In the genomic region with DNA sequence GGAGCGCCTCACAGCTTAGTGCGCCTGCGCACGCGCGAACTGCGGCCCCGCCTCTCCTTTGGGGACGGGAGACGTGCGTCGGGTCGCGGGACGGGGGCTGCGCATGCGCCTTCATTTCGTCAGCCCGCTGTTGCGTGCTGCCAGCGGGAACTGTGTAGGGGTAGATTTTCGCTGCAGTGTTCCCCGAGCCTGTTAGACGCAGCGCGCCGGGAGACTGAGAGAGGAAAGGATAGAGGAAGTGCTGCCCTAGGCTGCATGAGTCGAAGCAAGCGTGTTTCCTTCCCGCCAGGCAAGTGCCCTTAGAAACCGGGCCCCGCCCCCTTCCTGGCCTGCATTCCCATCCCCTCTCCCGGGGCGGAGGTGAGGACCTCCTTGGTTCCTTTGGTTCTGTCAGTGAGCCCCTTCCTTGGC, we compare ENCODE assay signal across 8 cellular contexts. TPM values are rescaled to one million over a fixed set of nuclear protein-coding genes. Genes with fewer than 3 reads are reported as not detected.
A peak's percentile ranks its signal among the peaks of the same experiment; 100 is the strongest.
DNase-seq lines count a peak whose midpoint lies in the region; ATAC-seq and TF ChIP-seq lines count a peak whose summit lies in the region.

No MANE protein-coding gene starts in this region.

- DNase-seq in NCI-H510A treated with DMSO at 0.1 percent for 48 hours (lab: John Stamatoyannopoulos, UW): peak; percentile 59
- peak; percentile 98 for DNase-seq in activated CD4-positive, alpha-beta T cell treated with anti-CD3 and anti-CD28 coated beads for 36 hours
- DNase-seq in chondrocyte (ENCODE audit: low spot score): peak; percentile 98
- peak; percentile 95 for DNase-seq in kidney tubule cell (ENCODE audit: low spot score)
- DNase-seq in stimulated activated CD4-positive, alpha-beta T cell treated with anti-CD3 and anti-CD28 coated beads, Interleukin-1b, Interleukin-23, amount 100 ng/mL, for 1 hour (ENCODE audit: low read depth in 2 of 2): peak; percentile 88 to 89

- H3K4me1 Mint-ChIP-seq in activated CD4-positive, alpha-beta T cell treated with anti-CD3 and anti-CD28 coated beads for 36 hours: peaks cover 47% of the 10 kb centered on the region
- H3K4me1 Mint-ChIP-seq in chondrocyte (ENCODE audit: low read depth): peaks cover 63% of the 10 kb centered on the region

- H3K36me3 ChIP-seq in BLaER1: peaks cover 6% of the 10 kb centered on the region; the same call in 1 of the 2 replicates

- peaks cover 44% of the 10 kb centered on the region for H3K4me1 ChIP-seq in BLaER1

- CTCF ChIA-PET in activated CD4-positive, alpha-beta T cell treated with anti-CD3 and anti-CD28 coated beads for 36 hours (lab: Charles Lee): interaction anchor here (0.7 to 2.0 kb wide), 5 partner anchors 11 to 392 kb away, joined by 3 to 13 read pairs (median 9); no protein-coding TSS in a partner anchor

- intact Hi-C loops in activated CD4-positive, alpha-beta T cell treated with anti-CD3 and anti-CD28 coated beads for 36 hours (cut with DNase I, micrococcal nuclease): loop anchor here (1.0 to 5.0 kb wide), 6 partner anchors 13 to 1511 kb away; a partner anchor contains a TSS

- peak overlapping the region; percentile 95 for H3K4me2 ChIP-seq in BLaER1

- peak overlapping the region; percentile 85 for H3K4me3 ChIP-seq in BLaER1

- peaks cover 41% of the 10 kb centered on the region for H3K36me3 Mint-ChIP-seq in activated CD4-positive, alpha-beta T cell treated with anti-CD3 and anti-CD28 coated beads for 36 hours (ENCODE audit: low read depth)
- H3K36me3 Mint-ChIP-seq in chondrocyte (ENCODE audit: low read depth): peaks cover 29% of the 10 kb centered on the region

- peak; percentile 86 for ATAC-seq in GM19324 (IDR thresholded peaks at IDR 0.05; ENCODE audit: low FRiP score, unreplicated experiment)
- ATAC-seq in HG03457 (IDR thresholded peaks at IDR 0.05; ENCODE audit: unreplicated experiment): peak; percentile 81
- ATAC-seq in activated CD4-positive, alpha-beta T cell treated with anti-CD3 and anti-CD28 coated beads for 36 hours: peak; percentile 91

- H4K20me1 ChIP-seq in BLaER1: peaks cover 40% of the 10 kb centered on the region

- peak overlapping the region; percentile 97 for H3K27ac Mint-ChIP-seq in activated CD4-positive, alpha-beta T cell treated with anti-CD3 and anti-CD28 coated beads for 36 hours
- peak overlapping the region; percentile 98 for H3K27ac Mint-ChIP-seq in chondrocyte (ENCODE audit: unreplicated experiment)

- H3K9ac ChIP-seq in BLaER1: peak overlapping the region; percentile 81

- peak overlapping the region; percentile 91 for H3K4me3 Mint-ChIP-seq in activated CD4-positive, alpha-beta T cell treated with anti-CD3 and anti-CD28 coated beads for 36 hours
- H3K4me3 Mint-ChIP-seq in chondrocyte (ENCODE audit: unreplicated experiment): peak overlapping the region; percentile 90

- no peaks in the 10 kb centered on the region for H3K9me3 Mint-ChIP-seq in activated CD4-positive, alpha-beta T cell treated with anti-CD3 and anti-CD28 coated beads for 36 hours (ENCODE audit: low read depth)
- H3K9me3 Mint-ChIP-seq in chondrocyte (ENCODE audit: low read depth): no peaks in the 10 kb centered on the region

- no peaks in the 10 kb centered on the region for H3K27me3 ChIP-seq in BLaER1

- TF ChIP-seq CTCF in chondrocyte (IDR thresholded peaks at IDR 0.05): no peak

- H3K27ac ChIP-seq in BLaER1: peak overlapping the region; percentile 82

- POLR2A ChIA-PET in activated CD4-positive, alpha-beta T cell treated with anti-CD3 and anti-CD28 coated beads for 36 hours (lab: Charles Lee): interaction anchor here (0.8 to 1.0 kb wide), 2 partner anchors 12 to 13 kb away, joined by 3 to 5 read pairs; a partner anchor contains a TSS

- no peaks in the 10 kb centered on the region for H3K9me3 ChIP-seq in BLaER1

- no peaks in the 10 kb centered on the region for H3K27me3 Mint-ChIP-seq in activated CD4-positive, alpha-beta T cell treated with anti-CD3 and anti-CD28 coated beads for 36 hours
- H3K27me3 Mint-ChIP-seq in chondrocyte (ENCODE audit: low read depth): no peaks in the 10 kb centered on the region

RNA-seq across cellular contexts. Expression of a gene that starts 12.3 kb away (rescaled TPM):
- total RNA-seq in activated CD4-positive, alpha-beta T cell treated with anti-CD3 and anti-CD28 coated beads for 36 hours: 1 to 10 TPM; 1.9 to 3.9 TPM
- 228 to 346 TPM (median 340 TPM) in 3 replicates for total RNA-seq in chondrocyte

RNA-seq across cellular contexts. Expression of a gene that starts 12.3 kb away (rescaled TPM):
- total RNA-seq in activated CD4-positive, alpha-beta T cell treated with anti-CD3 and anti-CD28 coated beads for 36 hours: 10 to 100 TPM; 12.8 to 17.3 TPM
- total RNA-seq in chondrocyte: 133 to 154 TPM (median 134 TPM) in 3 replicates

Comparison
In these comparisons a context has a peak if more than half of its experiments do, and no peak if none do; other contexts are left out.
1. Peak in every context shown above with its lines: DNase-seq, ATAC-seq, H3K4me3 ChIP-seq and H3K27ac ChIP-seq.
2. RNA of a gene that starts 12.3 kb away (total RNA-seq): 228 to 346 TPM in chondrocyte; 1.9 to 3.9 TPM in activated CD4-positive, alpha-beta T cell treated with anti-CD3 and anti-CD28 coated beads for 36 hours; every median in the first group is over 10 times any median in the second.